15 cellular contexts compared by ENCODE assay signal in the genomic region with DNA sequence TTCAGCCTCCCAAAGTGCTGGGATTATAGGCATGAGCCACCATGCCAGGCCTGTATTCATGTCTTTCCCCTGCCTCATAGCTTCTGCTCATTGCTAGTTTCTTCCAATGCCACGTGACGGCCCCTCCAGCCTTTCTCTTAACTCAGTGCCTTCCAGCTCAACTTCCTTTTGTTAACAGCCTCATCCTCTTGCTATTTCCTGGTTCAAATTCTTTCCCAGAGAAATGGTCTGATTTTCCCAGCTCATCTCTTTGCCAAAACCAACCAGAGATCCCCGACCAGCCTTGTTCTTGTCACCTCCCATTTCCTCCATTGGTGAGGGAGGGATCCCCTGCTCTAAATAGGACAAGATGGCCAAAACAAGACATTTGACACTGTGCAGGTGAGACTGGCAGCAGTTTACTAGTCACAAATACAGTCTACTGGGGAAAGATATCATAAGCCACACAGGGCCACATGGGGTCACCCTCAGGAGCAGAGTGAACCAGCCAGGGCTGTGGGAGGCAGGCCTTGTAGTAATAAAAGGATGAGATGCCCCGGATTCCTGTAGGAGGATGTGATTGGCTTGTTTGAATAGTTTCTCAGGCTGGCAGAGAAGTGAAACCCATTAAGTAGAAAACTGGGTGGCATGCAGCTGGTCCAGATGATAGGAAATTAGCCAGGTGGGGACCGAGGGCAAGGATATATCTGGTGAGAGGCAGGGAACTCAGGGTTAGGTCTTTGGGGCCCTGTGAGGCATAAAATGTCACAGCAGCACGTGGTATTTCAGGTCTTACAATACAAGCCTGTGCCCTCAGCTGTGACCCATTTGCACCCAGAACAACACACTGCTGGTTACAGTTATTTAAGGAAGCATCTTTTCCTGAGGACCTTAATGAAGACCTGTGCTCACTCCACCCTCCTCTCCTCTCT. TPM values are rescaled to one million over a fixed set of nuclear protein-coding genes. Genes with fewer than 3 reads are reported as not detected.
A peak's percentile ranks its signal among the peaks of the same experiment; 100 is the strongest.
DNase-seq lines count a peak whose midpoint lies in the region; ATAC-seq, FAIRE-seq and TF ChIP-seq lines count a peak whose summit lies in the region.
"Had no signal": no experiment of that assay in that cellular context is flagged by ENCODE, and none has a peak within 500 bp of the region (broad histone marks: within the 10 kb centered on the region; RNA-seq: fewer than 3 reads in every experiment).

No MANE protein-coding gene starts in this region.

- H3K79me2 ChIP-seq in Loucy (ENCODE audit: insufficient read depth, low read length): no peaks in the 10 kb centered on the region
- no peaks in the 10 kb centered on the region for H3K79me2 ChIP-seq in endothelial cell of umbilical vein (ENCODE audit: control insufficient read depth, insufficient read depth, low read length)

- H3K9ac ChIP-seq in Loucy (ENCODE audit: low read depth, low read length, poor library complexity, severe bottlenecking): no peak overlapping the region
- H3K9ac ChIP-seq in endothelial cell of umbilical vein (replicated peaks; ENCODE audit: extremely low read depth, insufficient read depth, low read length): peak overlapping the region; percentile 63

- H3K27ac ChIP-seq in endothelial cell of umbilical vein (ENCODE audit: insufficient read depth, low read depth, low read length) (peak overlapping the region; percentile 87), psoas muscle (peak overlapping the region; percentile 23)
- H3K27ac ChIP-seq: ovary, thoracic aorta, VCaP had no signal

- dilution Hi-C loops in endothelial cell of umbilical vein (cut with MboI; ENCODE audit: extremely low pct_ligation_motif_present, low sequenced_read_pairs): no loop called here

- no peaks in the 10 kb centered on the region for H3K36me3 Mint-ChIP-seq in activated naive CD4-positive, alpha-beta T cell treated with anti-CD3 and anti-CD28 coated beads, Interleukin-2, amount 10 ng/mL, durations not matched to agents 7 days and 5 days
- no peaks in the 10 kb centered on the region for H3K36me3 Mint-ChIP-seq in activated T-helper 2 cell treated with anti-CD3 and anti-CD28 coated beads, Interferon-gamma antibody, Interleukin-2, Interleukin-4, amounts not matched to agents 10 μg/mL and 5 μg/mL and 100 μg/mL, durations not matched to agents 14 hours and 24 hours and 36 hours (ENCODE audit: low read depth)

- no peaks in the 10 kb centered on the region for H3F3A ChIP-seq in Loucy (ENCODE audit: low read depth)

- TF ChIP-seq POLR2A in endothelial cell of umbilical vein (IDR thresholded peaks at IDR 0.05; ENCODE audit: low read depth, low read length): no peak

- no peak overlapping the region for H3K4me3 Mint-ChIP-seq in activated naive CD4-positive, alpha-beta T cell treated with anti-CD3 and anti-CD28 coated beads, Interleukin-2, amount 10 ng/mL, durations not matched to agents 7 days and 5 days
- no peak overlapping the region for H3K4me3 Mint-ChIP-seq in activated T-helper 2 cell treated with anti-CD3 and anti-CD28 coated beads, Interferon-gamma antibody, Interleukin-2, Interleukin-4, amounts not matched to agents 10 μg/mL and 5 μg/mL and 100 μg/mL, durations not matched to agents 14 hours and 24 hours and 36 hours (ENCODE audit: low read depth)

- H3K9me3 Mint-ChIP-seq in activated naive CD4-positive, alpha-beta T cell treated with anti-CD3 and anti-CD28 coated beads, Interleukin-2, amount 10 ng/mL, durations not matched to agents 7 days and 5 days: no peaks in the 10 kb centered on the region
- H3K9me3 Mint-ChIP-seq in activated T-helper 2 cell treated with anti-CD3 and anti-CD28 coated beads, Interferon-gamma antibody, Interleukin-2, Interleukin-4, amounts not matched to agents 10 μg/mL and 5 μg/mL and 100 μg/mL, durations not matched to agents 14 hours and 24 hours and 36 hours: no peaks in the 10 kb centered on the region

- H3K4me3 ChIP-seq in Loucy (ENCODE audit: low read length, poor library complexity, severe bottlenecking): no peak overlapping the region
- H3K4me3 ChIP-seq in endothelial cell of umbilical vein (replicated peaks in 1 of 3; ENCODE audit: insufficient read depth in 1 of 3, low read depth in 1 of 3, low read length in 3 of 3): no peak overlapping the region
- no peak overlapping the region for H3K4me3 ChIP-seq in psoas muscle
- H3K4me3 ChIP-seq: ovary, thoracic aorta had no signal

- POLR2A ChIA-PET in endothelial cell of umbilical vein (lab: Charles Lee): no interaction called here

- peaks cover 24% of the 10 kb centered on the region for H3K27me3 Mint-ChIP-seq in activated naive CD4-positive, alpha-beta T cell treated with anti-CD3 and anti-CD28 coated beads, Interleukin-2, amount 10 ng/mL, durations not matched to agents 7 days and 5 days
- H3K27me3 Mint-ChIP-seq in activated T-helper 2 cell treated with anti-CD3 and anti-CD28 coated beads, Interferon-gamma antibody, Interleukin-2, Interleukin-4, amounts not matched to agents 10 μg/mL and 5 μg/mL and 100 μg/mL, durations not matched to agents 14 hours and 24 hours and 36 hours (ENCODE audit: low read depth): no peaks in the 10 kb centered on the region

- peak; percentile 96 for FAIRE-seq in endothelial cell of umbilical vein (lab: Jason Lieb, UNC)

- ATAC-seq in psoas muscle (no peak), HG03457 (IDR thresholded peaks at IDR 0.05; ENCODE audit: unreplicated experiment) (no peak)

- H3K36me3 ChIP-seq in Loucy (ENCODE audit: insufficient read depth, low read length): no peaks in the 10 kb centered on the region
- no peaks in the 10 kb centered on the region for H3K36me3 ChIP-seq in endothelial cell of umbilical vein (ENCODE audit: control insufficient read depth in 2 of 2, extremely low read depth in 1 of 2, insufficient read depth in 2 of 2, low read length in 2 of 2)
- H3K36me3 ChIP-seq in psoas muscle (ENCODE audit: insufficient read depth in 1 of 2, low read depth in 1 of 2): no peaks in the 10 kb centered on the region
- H3K36me3 ChIP-seq: ovary, thoracic aorta had no signal

- no peak for DNase-seq in activated naive CD4-positive, alpha-beta T cell treated with anti-CD3 and anti-CD28 coated beads, Interleukin-2, amount 10 ng/mL, durations not matched to agents 7 days and 5 days
- DNase-seq in activated naive CD4-positive, alpha-beta T cell (lab: John Stamatoyannopoulos, UW): no peak
- DNase-seq in endothelial cell of umbilical vein (ENCODE audit: low read depth, low spot score) (peak; percentile 91), psoas muscle (no peak), NCI-H748 treated with DMSO at 0.1 percent for 48 hours (lab: John Stamatoyannopoulos, UW) (no peak)
- no peak for DNase-seq in activated T-helper 2 cell treated with anti-CD3 and anti-CD28 coated beads, Interferon-gamma antibody, Interleukin-2, Interleukin-4, amounts not matched to agents 10 μg/mL and 5 μg/mL and 100 μg/mL, durations not matched to agents 14 hours and 24 hours and 36 hours (ENCODE audit: low spot score)
- DNase-seq: amniotic stem cell, cortex of kidney, NCI-H1048, ovary had no signal

- no peaks in the 10 kb centered on the region for H3K9me1 ChIP-seq in endothelial cell of umbilical vein (replicated peaks; ENCODE audit: control insufficient read depth, extremely low read depth, insufficient read depth, low read length)

- H3K27ac Mint-ChIP-seq in activated naive CD4-positive, alpha-beta T cell treated with anti-CD3 and anti-CD28 coated beads, Interleukin-2, amount 10 ng/mL, durations not matched to agents 7 days and 5 days: peak overlapping the region; percentile 21
- H3K27ac Mint-ChIP-seq in activated T-helper 2 cell treated with anti-CD3 and anti-CD28 coated beads, Interferon-gamma antibody, Interleukin-2, Interleukin-4, amounts not matched to agents 10 μg/mL and 5 μg/mL and 100 μg/mL, durations not matched to agents 14 hours and 24 hours and 36 hours: no peak overlapping the region

- H4K20me1 ChIP-seq in Loucy (ENCODE audit: insufficient read depth, low read length, poor library complexity, severe bottlenecking) (no peaks in the 10 kb centered on the region), endothelial cell of umbilical vein (replicated peaks; ENCODE audit: control insufficient read depth, extremely low read depth, insufficient read depth, low read length) (no peaks in the 10 kb centered on the region)

- no peaks in the 10 kb centered on the region for H3K27me3 ChIP-seq in Loucy (ENCODE audit: insufficient read depth, low read length, poor library complexity, severe bottlenecking)
- no peaks in the 10 kb centered on the region for H3K27me3 ChIP-seq in endothelial cell of umbilical vein (ENCODE audit: control insufficient read depth in 2 of 2, insufficient read depth in 2 of 2, low read length in 2 of 2)
- H3K27me3 ChIP-seq in psoas muscle (ENCODE audit: insufficient read depth in 3 of 3, low read length in 2 of 3): peaks cover 0 to 2% (median 0%) of the 10 kb centered on the region in 3 donors
- H3K27me3 ChIP-seq: ovary had no signal

- CTCF ChIA-PET in activated naive CD4-positive, alpha-beta T cell treated with anti-CD3 and anti-CD28 coated beads, Interleukin-2, amount 10 ng/mL, durations not matched to agents 7 days and 5 days (lab: Charles Lee): interaction anchor here (1.4 kb wide), 1 partner anchor 34 kb away, joined by 3 read pairs; no protein-coding TSS in a partner anchor
- CTCF ChIA-PET in endothelial cell of umbilical vein (lab: Charles Lee): interaction anchor here (0.8 to 1.7 kb wide), 8 partner anchors 13 to 149 kb away, joined by 3 to 13 read pairs (median 4); partner anchors contain the start of gene FIGLA

- H3K9me3 ChIP-seq in Loucy (ENCODE audit: insufficient read depth, low read depth, low read length) (no peaks in the 10 kb centered on the region), endothelial cell of umbilical vein (replicated peaks; ENCODE audit: control insufficient read depth, insufficient read depth, low read length) (no peaks in the 10 kb centered on the region), psoas muscle (no peaks in the 10 kb centered on the region)
- H3K9me3 ChIP-seq: ovary, thoracic aorta had no signal

- no peaks in the 10 kb centered on the region for H3K9me2 ChIP-seq in Loucy (replicated peaks; ENCODE audit: low read depth, low read length)

- BruUV-seq in endothelial cell of umbilical vein (replicated peaks; lab: Mats Ljungman, UMichigan): TSS peak; percentile 71

- H3K4me1 Mint-ChIP-seq in activated naive CD4-positive, alpha-beta T cell treated with anti-CD3 and anti-CD28 coated beads, Interleukin-2, amount 10 ng/mL, durations not matched to agents 7 days and 5 days: peaks cover 17% of the 10 kb centered on the region
- peaks cover 16% of the 10 kb centered on the region for H3K4me1 Mint-ChIP-seq in activated T-helper 2 cell treated with anti-CD3 and anti-CD28 coated beads, Interferon-gamma antibody, Interleukin-2, Interleukin-4, amounts not matched to agents 10 μg/mL and 5 μg/mL and 100 μg/mL, durations not matched to agents 14 hours and 24 hours and 36 hours (ENCODE audit: low read depth)

- no peak overlapping the region for H3K4me2 ChIP-seq in Loucy (ENCODE audit: low read depth, low read length, poor library complexity, severe bottlenecking)
- H3K4me2 ChIP-seq in endothelial cell of umbilical vein (ENCODE audit: insufficient read depth, low read length): peak overlapping the region; percentile 45

- intact Hi-C loops in endothelial cell of umbilical vein (cut with micrococcal nuclease): loop anchor here (2.0 kb wide), 1 partner anchor 470 kb away; no protein-coding TSS in a partner anchor
- intact Hi-C loops in psoas muscle (cut with DNase I): no loop called here
- intact Hi-C loops in activated T-helper 2 cell treated with anti-CD3 and anti-CD28 coated beads, Interferon-gamma antibody, Interleukin-2, Interleukin-4, amounts not matched to agents 10 μg/mL and 5 μg/mL and 100 μg/mL, durations not matched to agents 14 hours and 24 hours and 36 hours (cut with micrococcal nuclease): no loop called here

- no peaks in the 10 kb centered on the region for H3K4me1 ChIP-seq in Loucy (ENCODE audit: insufficient read depth, low read length, poor library complexity, severe bottlenecking)
- peaks cover 20% of the 10 kb centered on the region for H3K4me1 ChIP-seq in endothelial cell of umbilical vein (ENCODE audit: control insufficient read depth, extremely low read depth, insufficient read depth, low read length)
- H3K4me1 ChIP-seq in psoas muscle: no peaks in the 10 kb centered on the region

- TF ChIP-seq CTCF in Loucy (conservative IDR thresholded peaks at IDR 0.05; ENCODE audit: low read length): no peak
- no peak for TF ChIP-seq CTCF in endothelial cell of umbilical vein (IDR thresholded peaks at IDR 0.05; ENCODE audit: extremely low read depth in 1 of 2, insufficient read depth in 1 of 2, low read depth in 1 of 2, low read length in 2 of 2)
- no peak for TF ChIP-seq CTCF in psoas muscle (IDR thresholded peaks at IDR 0.05)

- WGBS in psoas muscle, 3 donors: 56 to 67% (median 60%) methylated on average over 6 of the region's 6 CpGs

- peak overlapping the region; percentile 62 for H2AFZ ChIP-seq in Loucy (ENCODE audit: low read length)
- peak overlapping the region; percentile 65 for H2AFZ ChIP-seq in endothelial cell of umbilical vein (ENCODE audit: low read depth, low read length)

RNA-seq across cellular contexts. Expression of gene CD207, which starts 6.4 kb away (rescaled TPM):
- total RNA-seq in endothelial cell of umbilical vein (not detected in 2 replicates), psoas muscle (under 1 TPM in 3 of 4 donors, not detected in 1; 0.20 to 0.59 (median 0.49) TPM)
- polyA plus RNA-seq in endothelial cell of umbilical vein (not detected in 2 replicates), psoas muscle (under 1 TPM; 0.04 to 0.13 (median 0.13) TPM)
- not detected in 2 replicates for polyA plus RNA-seq in endothelial cell of umbilical vein (2011; cell fraction: cytosol; rRNA removed)
- 0.07 TPM in 1 of 2 replicates, not detected in the other for polyA plus RNA-seq in endothelial cell of umbilical vein (2011; cell fraction: nucleus; rRNA removed)
- polyA plus RNA-seq in endothelial cell of umbilical vein (2012): not detected in 2 replicates
- not detected in 2 replicates for polyA minus RNA-seq in endothelial cell of umbilical vein
- polyA minus RNA-seq in endothelial cell of umbilical vein (2011; cell fraction: cytosol; rRNA and poly(A)+ RNA removed): not detected
- not detected in 2 replicates for polyA minus RNA-seq in endothelial cell of umbilical vein (2011; cell fraction: nucleus; rRNA and poly(A)+ RNA removed)
- not detected in 2 replicates for total RNA-seq in activated T-helper 2 cell treated with anti-CD3 and anti-CD28 coated beads, Interferon-gamma antibody, Interleukin-2, Interleukin-4, amounts not matched to agents 10 μg/mL and 5 μg/mL and 100 μg/mL, durations not matched to agents 14 hours and 24 hours and 36 hours
- total RNA-seq: HT-29 had no signal

RNA-seq across cellular contexts. Expression of gene CLEC4F, which starts 8.8 kb away (rescaled TPM):
- total RNA-seq in endothelial cell of umbilical vein (not detected in 2 replicates), psoas muscle (under 1 TPM in 3 of 4 donors, not detected in 1; 0.36 to 0.64 (median 0.44) TPM)
- polyA plus RNA-seq in endothelial cell of umbilical vein (not detected in 2 replicates), psoas muscle (under 1 TPM; 0.04 to 0.42 (median 0.21) TPM)
- not detected in 2 replicates for polyA plus RNA-seq in endothelial cell of umbilical vein (2011; cell fraction: cytosol; rRNA removed)
- polyA plus RNA-seq in endothelial cell of umbilical vein (2011; cell fraction: nucleus; rRNA removed): 0.07 TPM in 1 of 2 replicates, not detected in the other
- polyA plus RNA-seq in endothelial cell of umbilical vein (2012): not detected in 2 replicates
- not detected in 2 replicates for polyA minus RNA-seq in endothelial cell of umbilical vein
- polyA minus RNA-seq in endothelial cell of umbilical vein (2011; cell fraction: cytosol; rRNA and poly(A)+ RNA removed): not detected
- not detected in 2 replicates for polyA minus RNA-seq in endothelial cell of umbilical vein (2011; cell fraction: nucleus; rRNA and poly(A)+ RNA removed)
- total RNA-seq in activated T-helper 2 cell treated with anti-CD3 and anti-CD28 coated beads, Interferon-gamma antibody, Interleukin-2, Interleukin-4, amounts not matched to agents 10 μg/mL and 5 μg/mL and 100 μg/mL, durations not matched to agents 14 hours and 24 hours and 36 hours: 0.11 TPM in 1 of 2 replicates, not detected in the other
- total RNA-seq: HT-29 had no signal

RNA-seq across cellular contexts. Expression of gene FIGLA, which starts 38.7 kb away (rescaled TPM):
- total RNA-seq in endothelial cell of umbilical vein (not detected in 2 replicates), psoas muscle (not detected)
- polyA plus RNA-seq in endothelial cell of umbilical vein (not detected in 2 replicates), psoas muscle (under 1 TPM in 2 of 3 donors, not detected in 1; 0.12 to 0.21 TPM)
- not detected in 2 replicates for polyA plus RNA-seq in endothelial cell of umbilical vein (2011; cell fraction: cytosol; rRNA removed)
- not detected in 2 replicates for polyA plus RNA-seq in endothelial cell of umbilical vein (2011; cell fraction: nucleus; rRNA removed)
- not detected in 2 replicates for polyA plus RNA-seq in endothelial cell of umbilical vein (2012)
- not detected in 2 replicates for polyA minus RNA-seq in endothelial cell of umbilical vein
- not detected for polyA minus RNA-seq in endothelial cell of umbilical vein (2011; cell fraction: cytosol; rRNA and poly(A)+ RNA removed)
- not detected in 2 replicates for polyA minus RNA-seq in endothelial cell of umbilical vein (2011; cell fraction: nucleus; rRNA and poly(A)+ RNA removed)
- not detected in 2 replicates for total RNA-seq in activated T-helper 2 cell treated with anti-CD3 and anti-CD28 coated beads, Interferon-gamma antibody, Interleukin-2, Interleukin-4, amounts not matched to agents 10 μg/mL and 5 μg/mL and 100 μg/mL, durations not matched to agents 14 hours and 24 hours and 36 hours
- total RNA-seq: HT-29, thoracic aorta had no signal
